ENCODE assay signal across 14 cellular contexts in the genomic region with DNA sequence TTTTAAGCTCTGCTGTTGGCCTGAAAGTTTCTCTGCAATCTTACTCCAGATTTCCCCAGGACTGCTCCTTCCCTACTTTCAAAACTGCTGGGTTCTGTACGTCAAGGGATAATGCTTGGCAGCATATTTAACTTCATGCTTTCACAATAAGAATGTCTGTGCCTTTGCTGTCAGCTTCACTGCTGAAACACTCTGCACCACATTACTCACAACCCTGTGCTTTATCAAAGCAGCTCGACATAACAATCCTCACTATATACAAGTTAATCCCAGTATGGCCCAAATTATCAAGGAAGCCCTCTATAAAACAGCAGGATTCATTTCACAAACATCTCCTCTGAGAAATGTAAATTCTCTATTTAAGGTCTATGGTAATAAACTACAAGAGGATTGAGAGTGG. TPM values are rescaled to one million over a fixed set of nuclear protein-coding genes. Genes with fewer than 3 reads are reported as not detected.
A peak's percentile ranks its signal among the peaks of the same experiment; 100 is the strongest.
DNase-seq lines count a peak whose midpoint lies in the region; ATAC-seq, FAIRE-seq and TF ChIP-seq lines count a peak whose summit lies in the region.
"Had no signal": no experiment of that assay in that cellular context is flagged by ENCODE, and none has a peak within 500 bp of the region (broad histone marks: within the 10 kb centered on the region; RNA-seq: fewer than 3 reads in every experiment).

No MANE protein-coding gene starts in this region.

- peak in 3 of 4 donors; percentile 41 to 97 (median 87) for TF ChIP-seq EP300 in sigmoid colon (IDR thresholded peaks at IDR 0.05)

- H3K4me3 ChIP-seq in astrocyte (ENCODE audit: insufficient read depth, low read depth, low read length) = no peak overlapping the region
- H3K4me3 ChIP-seq in heart right ventricle = peak overlapping the region in 1 of 10 donors; percentile 13
- H3K4me3 ChIP-seq in sigmoid colon = no peak overlapping the region
- H3K4me3 ChIP-seq in MM.1S (ENCODE audit: low read length) = no peak overlapping the region

- no peak overlapping the region for H2AFZ ChIP-seq in astrocyte (ENCODE audit: low read depth, low read length)
- H2AFZ ChIP-seq in MM.1S (ENCODE audit: low read length) = no peak overlapping the region

- no peaks in the 10 kb centered on the region for H3K27me3 ChIP-seq in astrocyte (ENCODE audit: insufficient read depth, low read length)
- no peaks in the 10 kb centered on the region for H3K27me3 ChIP-seq in heart right ventricle
- no peaks in the 10 kb centered on the region for H3K27me3 ChIP-seq in sigmoid colon
- H3K27me3 ChIP-seq in MM.1S (replicated peaks; ENCODE audit: insufficient read depth, low read length) = no peaks in the 10 kb centered on the region

- H3K4me3 Mint-ChIP-seq in astrocyte (ENCODE audit: unreplicated experiment) = no peak overlapping the region
- H3K4me3 Mint-ChIP-seq: activated CD4-positive, alpha-beta T cell treated with anti-CD3 and anti-CD28 coated beads, Interleukin-2, amount 10 ng/mL, durations not matched to agents 24 days and 14 days; natural killer cell had no signal

- H3K27ac ChIP-seq in astrocyte (ENCODE audit: low read depth, low read length) (peak overlapping the region; percentile 21), heart right ventricle (peak overlapping the region in 5 of 10 donors; percentile 13 to 70 (median 60)), sigmoid colon (peak overlapping the region; percentile 71 to 91 (median 84)), MM.1S (ENCODE audit: low read length) (no peak overlapping the region)

- H3K9me3 ChIP-seq in astrocyte (ENCODE audit: insufficient read depth, low read depth, low read length) = no peaks in the 10 kb centered on the region
- H3K9me3 ChIP-seq in heart right ventricle = no peaks in the 10 kb centered on the region
- H3K9me3 ChIP-seq in sigmoid colon = no peaks in the 10 kb centered on the region
- H3K9me3 ChIP-seq in MM.1S (replicated peaks; ENCODE audit: insufficient read depth, low read length) = no peaks in the 10 kb centered on the region

- 8 to 28% methylated on average over 2 of the region's 2 CpGs for WGBS in heart right ventricle, 2 donors
- WGBS in sigmoid colon, 2 donors = 57 to 77% methylated on average over 2 of the region's 2 CpGs

- DNase-seq in COLO829 (ENCODE audit: low spot score) = peak; percentile 68
- peak; percentile 86 for DNase-seq in astrocyte (ENCODE audit: low read depth)
- DNase-seq in heart right ventricle = no peak
- DNase-seq in sigmoid colon = no peak
- no peak for DNase-seq in MM.1S
- DNase-seq in GM10248 (ENCODE audit: extremely low spot score) = no peak
- DNase-seq in activated T-cell treated with anti-CD3 and anti-CD28 coated beads for 4 hours = no peak
- no peak for DNase-seq in SKM-1 (lab: John Stamatoyannopoulos, UW; ENCODE audit: unreplicated experiment)
- DNase-seq: activated CD4-positive, alpha-beta T cell treated with anti-CD3 and anti-CD28 coated beads, Interleukin-2, amount 10 ng/mL, durations not matched to agents 24 days and 14 days; activated naive CD4-positive, alpha-beta T cell treated with anti-CD3 and anti-CD28 coated beads, Interleukin-2, amount 50 U/mL, for 16 hours; Calu3; effector CD4-positive, alpha-beta T cell; natural killer cell; NCI-H510A treated with DMSO at 0.1 percent for 48 hours had no signal

- peaks cover 91% of the 10 kb centered on the region for H4K20me1 ChIP-seq in astrocyte (ENCODE audit: insufficient read depth, low read length)
- no peaks in the 10 kb centered on the region for H4K20me1 ChIP-seq in MM.1S (ENCODE audit: insufficient read depth, low read length)

- H3K27me3 Mint-ChIP-seq in astrocyte (ENCODE audit: low read depth, unreplicated experiment) = no peaks in the 10 kb centered on the region

- H3K4me1 ChIP-seq in astrocyte (ENCODE audit: insufficient read depth, low read length) (peaks cover 14% of the 10 kb centered on the region), heart right ventricle (peaks cover 11 to 98% (median 84%) of the 10 kb centered on the region in 9 donors), sigmoid colon (peaks cover 0 to 95% (median 89%) of the 10 kb centered on the region in 4 donors), MM.1S (ENCODE audit: low read length) (no peaks in the 10 kb centered on the region)

- H3K9ac ChIP-seq in astrocyte (ENCODE audit: low read length) = peak overlapping the region; percentile 28
- H3K9ac ChIP-seq in MM.1S (ENCODE audit: low read length) = no peak overlapping the region

- POLR2A ChIA-PET in GM10248 (lab: Yijun Ruan, JAX) = no interaction called here

- peak overlapping the region; percentile 27 for H3K27ac Mint-ChIP-seq in astrocyte (ENCODE audit: unreplicated experiment)
- H3K27ac Mint-ChIP-seq: activated CD4-positive, alpha-beta T cell treated with anti-CD3 and anti-CD28 coated beads, Interleukin-2, amount 10 ng/mL, durations not matched to agents 24 days and 14 days; natural killer cell had no signal

- peaks cover 11% of the 10 kb centered on the region for H3K36me3 ChIP-seq in astrocyte (ENCODE audit: insufficient read depth, low read length)
- H3K36me3 ChIP-seq in heart right ventricle = peaks cover 0 to 41% (median 0%) of the 10 kb centered on the region in 9 donors
- peaks cover 0 to 4% (median 0%) of the 10 kb centered on the region in 4 donors for H3K36me3 ChIP-seq in sigmoid colon
- no peaks in the 10 kb centered on the region for H3K36me3 ChIP-seq in MM.1S (replicated peaks; ENCODE audit: insufficient read depth, low read length)

- CTCF ChIA-PET in GM10248 (lab: Yijun Ruan, JAX) = interaction anchor here (1.4 to 2.5 kb wide), 3 partner anchors 8 to 11 kb away, joined by 3 to 10 read pairs (median 9); no protein-coding TSS in a partner anchor

- H3K79me2 ChIP-seq in astrocyte (ENCODE audit: insufficient read depth, low read length) = peaks cover 98% of the 10 kb centered on the region
- H3K79me2 ChIP-seq in MM.1S (ENCODE audit: low read length) = no peaks in the 10 kb centered on the region

- peak; percentile 39 to 87 (median 62) for ATAC-seq in heart right ventricle
- ATAC-seq: natural killer cell had no signal

- H3F3A ChIP-seq in MM.1S (ENCODE audit: insufficient read depth, low read length) = no peaks in the 10 kb centered on the region

- peaks cover 33% of the 10 kb centered on the region for H3K4me1 Mint-ChIP-seq in astrocyte (ENCODE audit: low read depth, unreplicated experiment)

- H3K9me2 ChIP-seq in MM.1S (replicated peaks; ENCODE audit: insufficient read depth, low read length) = no peaks in the 10 kb centered on the region

- no peak for TF ChIP-seq CTCF in astrocyte (IDR thresholded peaks at IDR 0.05; ENCODE audit: insufficient read depth, low read depth, low read length)
- TF ChIP-seq CTCF in heart right ventricle (IDR thresholded peaks at IDR 0.05) = no peak
- no peak for TF ChIP-seq CTCF in sigmoid colon (IDR thresholded peaks at IDR 0.05)
- no peak for TF ChIP-seq CTCF in MM.1S (IDR thresholded peaks at IDR 0.05; ENCODE audit: low read length)
- no peak for TF ChIP-seq CTCF in GM10248 (IDR thresholded peaks at IDR 0.05; ENCODE audit: control extremely low read depth, extremely low read depth, low read depth, missing control alignments)

- TF ChIP-seq POLR2A in sigmoid colon (IDR thresholded peaks at IDR 0.05) = no peak

- intact Hi-C loops in heart right ventricle (cut with DNase I) (no loop called here), sigmoid colon (cut with DNase I) (no loop called here)

- peak overlapping the region; percentile 38 for H3K4me2 ChIP-seq in astrocyte (ENCODE audit: low read length)
- H3K4me2 ChIP-seq in MM.1S (ENCODE audit: low read depth, low read length) = no peak overlapping the region

- peaks cover 18% of the 10 kb centered on the region for H3K36me3 Mint-ChIP-seq in astrocyte (ENCODE audit: low read depth, unreplicated experiment)
- H3K36me3 Mint-ChIP-seq: natural killer cell had no signal

- FAIRE-seq in astrocyte (lab: Jason Lieb, UNC) = peak; percentile 39

- H3K9me3 Mint-ChIP-seq in astrocyte (ENCODE audit: unreplicated experiment) = no peaks in the 10 kb centered on the region
- H3K9me3 Mint-ChIP-seq: activated CD4-positive, alpha-beta T cell treated with anti-CD3 and anti-CD28 coated beads, Interleukin-2, amount 10 ng/mL, durations not matched to agents 24 days and 14 days; natural killer cell had no signal

RNA-seq across cellular contexts. Expression of a gene that starts 17.5 kb away (rescaled TPM):
- 46.3 and 46.7 TPM in 2 replicates for total RNA-seq in astrocyte
- total RNA-seq in heart right ventricle = 10 to 100 TPM; 16.2 to 46.1 (median 27.9) TPM
- 10 to 100 TPM in 1 of 2 donors, 1 to 10 TPM in 1; 9.7 to 10.9 TPM for polyA plus RNA-seq in heart right ventricle
- 10 to 100 TPM; 21.8 to 45.5 (median 28.2) TPM for total RNA-seq in sigmoid colon
- 1 to 10 TPM; 3.7 to 4.6 (median 4.2) TPM for polyA plus RNA-seq in sigmoid colon

Comparison
In these comparisons a context has a peak if more than half of its experiments do, and no peak if none do; other contexts are left out.
1. DNase-seq: peak in COLO829 (single experiment) and astrocyte (single experiment); none in heart right ventricle (0 of 2), sigmoid colon (single experiment), MM.1S (single experiment), GM10248 (single experiment), activated T-cell treated with anti-CD3 and anti-CD28 coated beads for 4 hours (single experiment) and SKM-1 (single experiment).